In genomic region chr2:158232476-158232875, GRCh38 we compare ENCODE assay signal across 1 cellular context.
TF ChIP-seq lines count a peak whose summit lies in the region.

No MANE protein-coding gene starts in this region.

TF ChIP-seq in HCT116, 20 proteins besides CTCF, POLR2A, EP300 and RAD21 (continued from another document):
- TF ChIP-seq TCF7L2 (IDR thresholded peaks at IDR 0.05; ENCODE audit: borderline replicate concordance, extremely low read depth, insufficient read depth, insufficient read length) (peak; percentile 82), ZNF274 (IDR thresholded peaks at IDR 0.05; ENCODE audit: low read depth, low read length) (no peak)
